Comparison of ENCODE assay signal across 8 cellular contexts in genomic region chr9:33165263-33166151, GRCh38. TPM values are rescaled to one million over a fixed set of nuclear protein-coding genes. Genes with fewer than 3 reads are reported as not detected.
A peak's percentile ranks its signal among the peaks of the same experiment; 100 is the strongest.
DNase-seq lines count a peak whose midpoint lies in the region; ATAC-seq, FAIRE-seq and TF ChIP-seq lines count a peak whose summit lies in the region.

No MANE protein-coding gene starts in this region.

- peak; percentile 36 for ATAC-seq in HG03378 (IDR thresholded peaks at IDR 0.05; ENCODE audit: unreplicated experiment)

- H3K79me2 ChIP-seq in ACC112 (ENCODE audit: control insufficient read depth, insufficient read depth, low read length, unreplicated experiment): peaks cover 63% of the 10 kb centered on the region

- H3K27ac ChIP-seq in ACC112 (ENCODE audit: low read depth, low read length) (peak overlapping the region; percentile 97), muscle layer of duodenum (ENCODE audit: low read length) (peak overlapping the region; percentile 98)
- H3K27ac ChIP-seq in effector memory CD4-positive, alpha-beta T cell (ENCODE audit: insufficient read depth, low read length, poor library complexity, severe bottlenecking): peak overlapping the region; percentile 92

- peak; percentile 91 for FAIRE-seq in GM12892 (lab: Jason Lieb, UNC)

- peak; percentile 33; the same call in 1 of the 2 replicates for TF ChIP-seq POLR2A in GM12892 (IDR thresholded peaks at IDR 0.05; ENCODE audit: low read depth, low read length)

- H3K4me1 ChIP-seq in ACC112 (ENCODE audit: control insufficient read depth, insufficient read depth, low read length, unreplicated experiment): peaks cover 46% of the 10 kb centered on the region
- peaks cover 51% of the 10 kb centered on the region for H3K4me1 ChIP-seq in effector memory CD4-positive, alpha-beta T cell (ENCODE audit: control insufficient read depth, insufficient read depth, low read length, poor library complexity, severe bottlenecking)
- H3K4me1 ChIP-seq in muscle layer of duodenum (ENCODE audit: control insufficient read depth in 1 of 2, insufficient read depth in 2 of 2, low read length in 2 of 2): peaks cover 38 to 61% of the 10 kb centered on the region in 2 donors

- peak overlapping the region; percentile 93 for H3K4me3 ChIP-seq in ACC112 (ENCODE audit: low read depth, low read length)
- peak overlapping the region; percentile 95 for H3K4me3 ChIP-seq in effector memory CD4-positive, alpha-beta T cell (ENCODE audit: insufficient read depth, low read depth, low read length, poor library complexity, severe bottlenecking)
- peak overlapping the region; percentile 84 to 91 for H3K4me3 ChIP-seq in muscle layer of duodenum (ENCODE audit: low read depth in 1 of 2, low read length in 2 of 2)

- H3K9me3 ChIP-seq in effector memory CD4-positive, alpha-beta T cell (ENCODE audit: control insufficient read depth, low read length): no peaks in the 10 kb centered on the region
- no peaks in the 10 kb centered on the region for H3K9me3 ChIP-seq in muscle layer of duodenum (ENCODE audit: control insufficient read depth in 1 of 2, low read length in 2 of 2)

- H3K36me3 ChIP-seq in ACC112 (ENCODE audit: insufficient read depth, low read length) (no peaks in the 10 kb centered on the region), muscle layer of duodenum (ENCODE audit: control insufficient read depth in 1 of 2, insufficient read depth in 2 of 2, low read length in 2 of 2) (peaks cover 0 to 9% of the 10 kb centered on the region in 2 donors)
- H3K36me3 ChIP-seq in effector memory CD4-positive, alpha-beta T cell (ENCODE audit: control insufficient read depth, insufficient read depth, low read length): no peaks in the 10 kb centered on the region

- H3K27me3 ChIP-seq in ACC112 (ENCODE audit: insufficient read depth, low read length) (no peaks in the 10 kb centered on the region), muscle layer of duodenum (ENCODE audit: low read depth, low read length) (no peaks in the 10 kb centered on the region)
- no peaks in the 10 kb centered on the region for H3K27me3 ChIP-seq in effector memory CD4-positive, alpha-beta T cell (replicated peaks; ENCODE audit: control insufficient read depth, insufficient read depth, low read length, poor library complexity, severe bottlenecking)

- DNase-seq in GM12892 (ENCODE audit: insufficient read length) (no peak), SW 1271 (lab: John Stamatoyannopoulos, UW) (peak; percentile 13 to 41), KG1 (lab: John Stamatoyannopoulos, UW) (no peak), 8988T (no peak)
- peak in 1 of 3 donors; percentile 48 for DNase-seq in effector memory CD4-positive, alpha-beta T cell

- no peak overlapping the region for H2AFZ ChIP-seq in ACC112 (ENCODE audit: low read length, unreplicated experiment)

RNA-seq across cellular contexts. Expression of gene B4GALT1, which starts 1.6 kb away (rescaled TPM):
- polyA plus RNA-seq in GM12892 (2012; ENCODE audit: missing spikeins): 33.9 TPM

Comparison
In these comparisons a context has a peak if more than half of its experiments do, and no peak if none do; other contexts are left out.
1. DNase-seq: peak in SW 1271 (2 of 2); none in GM12892 (single experiment), KG1 (single experiment) and 8988T (single experiment).
2. Peak in every context shown above with its lines, with median percentiles within 50 percentile points of each other: H3K27ac ChIP-seq and H3K4me3 ChIP-seq.